1 cellular context compared by ENCODE assay signal in genomic region chr7:155646669-155647068, GRCh38.
TF ChIP-seq lines count a peak whose summit lies in the region.

No MANE protein-coding gene starts in this region.

TF ChIP-seq in A549, 52 proteins besides CTCF, POLR2A, EP300 and RAD21 (continued from another document):
- TF ChIP-seq ELK1 (IDR thresholded peaks at IDR 0.05; ENCODE audit: low read depth, low read length) = no peak
- TF ChIP-seq RARB (CRISPR knock-in tag; IDR thresholded peaks at IDR 0.05) = no peak
- no peak for TF ChIP-seq NR3C1 (IDR thresholded peaks at IDR 0.05)
- TF ChIP-seq KDM1A (IDR thresholded peaks at IDR 0.05; ENCODE audit: low read depth) = no peak
- TF ChIP-seq PHF8 (IDR thresholded peaks at IDR 0.05; ENCODE audit: borderline replicate concordance, low read depth) = no peak
- no peak for TF ChIP-seq CHD4 (IDR thresholded peaks at IDR 0.05; ENCODE audit: borderline replicate concordance)
TF ChIP-seq in A549: peak in this region for 0.
